In the genomic region with DNA sequence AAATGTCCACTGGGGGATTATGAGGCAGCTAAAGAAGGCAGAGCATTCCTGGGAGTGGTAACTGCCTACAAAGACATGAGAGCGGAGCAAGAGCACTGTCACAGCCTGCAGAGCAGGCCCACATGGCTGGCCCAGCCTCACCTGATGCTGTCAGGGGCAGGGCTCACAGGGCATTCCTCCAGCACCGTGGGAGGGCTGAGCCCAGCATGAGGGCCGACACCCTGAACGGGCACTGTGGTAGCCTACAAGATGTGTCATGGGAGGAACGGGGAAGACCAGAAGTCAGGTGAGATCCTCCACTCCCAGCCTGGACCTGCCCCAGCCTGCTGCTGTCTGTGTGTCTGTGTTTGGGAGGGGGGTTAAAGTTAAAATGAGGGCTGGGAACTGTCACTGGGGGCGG, we compare ENCODE assay signal across 1 cellular context.
TF ChIP-seq lines count a peak whose summit lies in the region.

No MANE protein-coding gene starts in this region.

TF ChIP-seq in GM23338, 12 proteins besides CTCF, POLR2A, EP300 and RAD21 (continued from another document):
- TF ChIP-seq, protein P1, sequence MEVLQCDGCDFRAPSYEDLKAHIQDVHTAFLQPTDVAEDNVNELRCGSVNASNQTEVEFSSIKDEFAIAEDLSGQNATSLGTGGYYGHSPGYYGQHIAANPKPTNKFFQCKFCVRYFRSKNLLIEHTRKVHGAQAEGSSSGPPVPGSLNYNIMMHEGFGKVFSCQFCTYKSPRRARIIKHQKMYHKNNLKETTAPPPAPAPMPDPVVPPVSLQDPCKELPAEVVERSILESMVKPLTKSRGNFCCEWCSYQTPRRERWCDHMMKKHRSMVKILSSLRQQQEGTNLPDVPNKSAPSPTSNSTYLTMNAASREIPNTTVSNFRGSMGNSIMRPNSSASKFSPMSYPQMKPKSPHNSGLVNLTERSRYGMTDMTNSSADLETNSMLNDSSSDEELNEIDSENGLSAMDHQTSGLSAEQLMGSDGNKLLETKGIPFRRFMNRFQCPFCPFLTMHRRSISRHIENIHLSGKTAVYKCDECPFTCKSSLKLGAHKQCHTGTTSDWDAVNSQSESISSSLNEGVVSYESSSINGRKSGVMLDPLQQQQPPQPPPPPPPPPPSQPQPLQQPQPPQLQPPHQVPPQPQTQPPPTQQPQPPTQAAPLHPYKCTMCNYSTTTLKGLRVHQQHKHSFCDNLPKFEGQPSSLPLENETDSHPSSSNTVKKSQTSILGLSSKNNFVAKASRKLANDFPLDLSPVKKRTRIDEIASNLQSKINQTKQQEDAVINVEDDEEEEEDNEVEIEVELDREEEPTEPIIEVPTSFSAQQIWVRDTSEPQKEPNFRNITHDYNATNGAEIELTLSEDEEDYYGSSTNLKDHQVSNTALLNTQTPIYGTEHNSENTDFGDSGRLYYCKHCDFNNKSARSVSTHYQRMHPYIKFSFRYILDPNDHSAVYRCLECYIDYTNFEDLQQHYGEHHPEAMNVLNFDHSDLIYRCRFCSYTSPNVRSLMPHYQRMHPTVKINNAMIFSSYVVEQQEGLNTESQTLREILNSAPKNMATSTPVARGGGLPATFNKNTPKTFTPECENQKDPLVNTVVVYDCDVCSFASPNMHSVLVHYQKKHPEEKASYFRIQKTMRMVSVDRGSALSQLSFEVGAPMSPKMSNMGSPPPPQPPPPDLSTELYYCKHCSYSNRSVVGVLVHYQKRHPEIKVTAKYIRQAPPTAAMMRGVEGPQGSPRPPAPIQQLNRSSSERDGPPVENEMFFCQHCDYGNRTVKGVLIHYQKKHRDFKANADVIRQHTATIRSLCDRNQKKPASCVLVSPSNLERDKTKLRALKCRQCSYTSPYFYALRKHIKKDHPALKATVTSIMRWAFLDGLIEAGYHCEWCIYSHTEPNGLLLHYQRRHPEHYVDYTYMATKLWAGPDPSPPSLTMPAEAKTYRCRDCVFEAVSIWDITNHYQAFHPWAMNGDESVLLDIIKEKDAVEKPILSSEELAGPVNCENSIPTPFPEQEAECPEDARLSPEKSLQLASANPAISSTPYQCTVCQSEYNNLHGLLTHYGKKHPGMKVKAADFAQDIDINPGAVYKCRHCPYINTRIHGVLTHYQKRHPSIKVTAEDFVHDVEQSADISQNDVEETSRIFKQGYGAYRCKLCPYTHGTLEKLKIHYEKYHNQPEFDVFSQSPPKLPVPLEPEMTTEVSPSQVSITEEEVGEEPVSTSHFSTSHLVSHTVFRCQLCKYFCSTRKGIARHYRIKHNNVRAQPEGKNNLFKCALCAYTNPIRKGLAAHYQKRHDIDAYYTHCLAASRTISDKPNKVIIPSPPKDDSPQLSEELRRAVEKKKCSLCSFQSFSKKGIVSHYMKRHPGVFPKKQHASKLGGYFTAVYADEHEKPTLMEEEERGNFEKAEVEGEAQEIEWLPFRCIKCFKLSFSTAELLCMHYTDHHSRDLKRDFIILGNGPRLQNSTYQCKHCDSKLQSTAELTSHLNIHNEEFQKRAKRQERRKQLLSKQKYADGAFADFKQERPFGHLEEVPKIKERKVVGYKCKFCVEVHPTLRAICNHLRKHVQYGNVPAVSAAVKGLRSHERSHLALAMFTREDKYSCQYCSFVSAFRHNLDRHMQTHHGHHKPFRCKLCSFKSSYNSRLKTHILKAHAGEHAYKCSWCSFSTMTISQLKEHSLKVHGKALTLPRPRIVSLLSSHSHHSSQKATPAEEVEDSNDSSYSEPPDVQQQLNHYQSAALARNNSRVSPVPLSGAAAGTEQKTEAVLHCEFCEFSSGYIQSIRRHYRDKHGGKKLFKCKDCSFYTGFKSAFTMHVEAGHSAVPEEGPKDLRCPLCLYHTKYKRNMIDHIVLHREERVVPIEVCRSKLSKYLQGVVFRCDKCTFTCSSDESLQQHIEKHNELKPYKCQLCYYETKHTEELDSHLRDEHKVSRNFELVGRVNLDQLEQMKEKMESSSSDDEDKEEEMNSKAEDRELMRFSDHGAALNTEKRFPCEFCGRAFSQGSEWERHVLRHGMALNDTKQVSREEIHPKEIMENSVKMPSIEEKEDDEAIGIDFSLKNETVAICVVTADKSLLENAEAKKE (CRISPR knock-in tag; IDR thresholded peaks at IDR 0.05), result no peak
- TF ChIP-seq ZNF331 (CRISPR knock-in tag; IDR thresholded peaks at IDR 0.05; ENCODE audit: low read depth), result no peak
- no peak for TF ChIP-seq NANOG (IDR thresholded peaks at IDR 0.05; ENCODE audit: borderline replicate concordance)
